ENCODE assay signal across 8 cellular contexts in genomic region chr6:156779206-156780116, GRCh38. TPM values are rescaled to one million over a fixed set of nuclear protein-coding genes. Genes with fewer than 3 reads are reported as not detected.
A peak's percentile ranks its signal among the peaks of the same experiment; 100 is the strongest.
DNase-seq lines count a peak whose midpoint lies in the region; ATAC-seq and TF ChIP-seq lines count a peak whose summit lies in the region.

No MANE protein-coding gene starts in this region.

- H2AFZ ChIP-seq in SU-DHL-6 (ENCODE audit: low read depth, low read length, severe bottlenecking), result no peak overlapping the region

- in situ Hi-C loops in Caki2 (cut with HindIII; ENCODE audit: low pct_unique_long_range_greater_than_20kb, low sequenced_read_pairs), result no loop called here

- WGBS in adrenal gland, 4 donors, result 0 to 1% (median 1%) methylated on average over 35 to 109 of the region's 109 CpGs
- 1% methylated on average over 109 of the region's 109 CpGs for WGBS in sigmoid colon, 2 donors

- peak overlapping the region; percentile 88 for H3K9ac ChIP-seq in SU-DHL-6 (ENCODE audit: low read length)

- TF ChIP-seq CTCF in SU-DHL-6 (IDR thresholded peaks at IDR 0.05; ENCODE audit: insufficient read depth, low read length, poor library complexity, severe bottlenecking) (no peak), adrenal gland (IDR thresholded peaks at IDR 0.05) (peak in 3 of 6 experiments; percentile 13 to 36 (median 21)), sigmoid colon (IDR thresholded peaks at IDR 0.05) (no peak)

- H3K9me2 ChIP-seq in SU-DHL-6 (replicated peaks; ENCODE audit: insufficient read depth, low read length), result no peaks in the 10 kb centered on the region

- peaks cover 49% of the 10 kb centered on the region for H3K79me2 ChIP-seq in SU-DHL-6 (ENCODE audit: insufficient read depth, low read length)

- no peaks in the 10 kb centered on the region for H3K27me3 ChIP-seq in SU-DHL-6 (ENCODE audit: low read length)
- H3K27me3 ChIP-seq in adrenal gland, result no peaks in the 10 kb centered on the region
- no peaks in the 10 kb centered on the region for H3K27me3 ChIP-seq in sigmoid colon

- H3F3A ChIP-seq in SU-DHL-6 (ENCODE audit: insufficient read depth), result peaks cover 28% of the 10 kb centered on the region

- H4K20me1 ChIP-seq in SU-DHL-6 (ENCODE audit: low read depth, low read length), result peaks cover 37% of the 10 kb centered on the region

- DNase-seq in Caki2 (ENCODE audit: low read depth), result peak; percentile 25
- DNase-seq in adrenal gland, result peak; percentile 46 to 66 (median 62)
- DNase-seq in hypothalamus (lab: John Stamatoyannopoulos, UW), result peak in 34 of 51 donors; percentile 14 to 84 (median 44)
- peak; percentile 74 for DNase-seq in sigmoid colon
- no peak for DNase-seq in islet precursor cell

- H3K9me3 ChIP-seq in SU-DHL-6 (ENCODE audit: insufficient read depth, low read length) (no peaks in the 10 kb centered on the region), adrenal gland (replicated peaks in 1 of 3) (no peaks in the 10 kb centered on the region), sigmoid colon (no peaks in the 10 kb centered on the region)

- H3K27ac ChIP-seq in SU-DHL-6 (ENCODE audit: low read depth, low read length) (peak overlapping the region; percentile 89), adrenal gland (peak overlapping the region; percentile 93 to 98 (median 96)), sigmoid colon (peak overlapping the region; percentile 97 to 99 (median 98))

- peak overlapping the region; percentile 92 for H3K4me3 ChIP-seq in SU-DHL-6 (ENCODE audit: insufficient read depth, low read length, poor library complexity, severe bottlenecking)
- H3K4me3 ChIP-seq in adrenal gland, result peak overlapping the region; percentile 74 to 98 (median 81)
- peak overlapping the region; percentile 91 to 94 (median 92) for H3K4me3 ChIP-seq in sigmoid colon

- peak overlapping the region; percentile 95 for H3K4me2 ChIP-seq in SU-DHL-6 (ENCODE audit: low read depth, low read length, poor library complexity, severe bottlenecking)

- no peak for TF ChIP-seq EP300 in sigmoid colon (IDR thresholded peaks at IDR 0.05)

- H3K4me1 ChIP-seq in adrenal gland (replicated peaks in 1 of 2) (peaks cover 32 to 51% of the 10 kb centered on the region in 2 donors), sigmoid colon (peaks cover 3 to 59% (median 53%) of the 10 kb centered on the region in 4 donors)

- intact Hi-C loops in adrenal gland (cut with DNase I), result loop anchor here (5.0 to 10.0 kb wide), 3 partner anchors 92 to 405 kb away; no protein-coding TSS in a partner anchor
- intact Hi-C loops in sigmoid colon (cut with DNase I), result loop anchor here (1.0 to 5.0 kb wide), 8 partner anchors 48 to 1467 kb away; partner anchors contain the start of gene TFB1M

- peak in 1 of 2 donors; percentile 22 for TF ChIP-seq POLR2A in adrenal gland (IDR thresholded peaks at IDR 0.05)
- TF ChIP-seq POLR2A in sigmoid colon (IDR thresholded peaks at IDR 0.05), result no peak

- peak; percentile 19 for ATAC-seq in HG02763 (IDR thresholded peaks at IDR 0.05; ENCODE audit: unreplicated experiment)
- no peak for ATAC-seq in HG03196 (IDR thresholded peaks at IDR 0.05; ENCODE audit: unreplicated experiment)

- H3K36me3 ChIP-seq in SU-DHL-6 (ENCODE audit: low read length) (peaks cover 19% of the 10 kb centered on the region; the same call in 1 of the 2 replicates), adrenal gland (replicated peaks in 1 of 2) (no peaks in the 10 kb centered on the region), sigmoid colon (no peaks in the 10 kb centered on the region)

RNA-seq across cellular contexts. Expression of gene ARID1B, which starts 2.3 kb away (rescaled TPM):
- total RNA-seq in Caki2 (2014; rRNA removed; shearing (Covaris generic); ENCODE audit: low replicate concordance), result 3.2 and 6.9 TPM in 2 replicates
- total RNA-seq in adrenal gland, result 10 to 100 TPM; 36.8 to 85.6 (median 64.5) TPM
- polyA plus RNA-seq in adrenal gland, result 10 to 100 TPM; 13.3 to 20.9 (median 20.7) TPM
- total RNA-seq in sigmoid colon, result 100 to 1,000 TPM in 1 of 4 donors, 10 to 100 TPM in 3; 69.6 to 115 (median 78.8) TPM
- 10 to 100 TPM in 1 of 3 donors, 1 to 10 TPM in 2; 8.4 to 30.4 (median 8.6) TPM for polyA plus RNA-seq in sigmoid colon
